In the genomic region with DNA sequence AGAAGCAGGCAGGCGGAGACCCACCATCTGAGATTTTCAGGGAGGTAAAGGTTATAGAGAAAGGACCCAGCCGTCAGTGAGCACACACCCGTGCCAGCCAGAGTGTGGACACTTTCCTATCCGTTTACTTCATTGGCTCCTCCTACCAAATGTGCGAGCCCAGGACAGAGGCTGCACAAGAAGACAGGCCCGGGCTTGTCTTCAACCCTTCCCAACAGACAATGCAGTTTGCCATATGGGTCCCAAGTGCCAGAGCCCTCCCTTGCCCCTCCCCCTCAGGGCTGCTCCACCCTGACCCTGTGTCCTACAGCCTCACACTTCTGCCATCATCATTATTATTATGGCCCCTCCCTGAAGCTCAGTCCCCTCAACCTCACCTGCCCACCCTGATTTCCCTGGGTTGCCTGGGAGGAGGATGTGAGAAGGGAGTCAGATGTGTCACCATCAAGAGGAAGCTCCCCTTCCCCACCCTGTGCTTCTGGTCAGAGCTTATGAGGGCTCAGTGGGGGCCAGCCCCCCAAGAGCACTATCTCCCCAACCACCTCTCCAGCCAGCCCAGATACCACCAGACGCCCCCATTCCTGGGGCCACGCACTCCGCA, we compare ENCODE assay signal across 8 cellular contexts. TPM values are rescaled to one million over a fixed set of nuclear protein-coding genes. Genes with fewer than 3 reads are reported as not detected.
DNase-seq lines count a peak whose midpoint lies in the region; ATAC-seq lines count a peak whose summit lies in the region.

No MANE protein-coding gene starts in this region.

- no CpG with 5 or more reads among the region's 9 CpGs for WGBS in mesendoderm (ENCODE audit: extremely low coverage, insufficient coverage, low lambda C conversion rate)

- peak overlapping the region; percentile 92 for H3K27ac ChIP-seq in CD4-positive, alpha-beta memory T cell (ENCODE audit: low read depth, low read length)
- H3K27ac ChIP-seq in mesendoderm (ENCODE audit: low read depth, low read length): no peak overlapping the region

- H4K8ac ChIP-seq in mesendoderm (ENCODE audit: low read depth, low read length): no peak overlapping the region

- no peak overlapping the region for H2BK5ac ChIP-seq in mesendoderm (ENCODE audit: low read length)

- H3K4me3 ChIP-seq in CD4-positive, alpha-beta memory T cell (ENCODE audit: low read length in 2 of 2): peak overlapping the region in 1 of 2 donors; percentile 36
- H3K4me3 ChIP-seq in mesendoderm (ENCODE audit: low read length): no peak overlapping the region

- POLR2A ChIA-PET in CD4-positive, alpha-beta memory T cell (lab: Charles Lee; ENCODE audit: partially characterized antibody): interaction anchor here (1.1 to 37.5 kb wide), 3 partner anchors 8 to 31 kb away, joined by 4 to 1160 read pairs (median 1160); partner anchors contain the start of genes LAPTM5 and MATN1
- POLR2A ChIA-PET in activated CD4-positive, alpha-beta memory T cell treated with anti-CD3 and anti-CD28 coated beads for 36 hours (lab: Charles Lee): interaction anchor here (2.3 to 3.3 kb wide), 3 partner anchors 9 to 29 kb away, joined by 5 to 29 read pairs (median 9); partner anchors contain the start of gene LAPTM5

- no peak overlapping the region for H2AK5ac ChIP-seq in mesendoderm (ENCODE audit: low read length)

- CTCF ChIA-PET in CD4-positive, alpha-beta memory T cell (lab: Charles Lee; ENCODE audit: partially characterized antibody): interaction anchor here (1.1 to 18.5 kb wide), 5 partner anchors 9 to 34 kb away, joined by 3 to 270 read pairs (median 7); partner anchors contain the start of gene LAPTM5
- CTCF ChIA-PET in activated CD4-positive, alpha-beta memory T cell treated with anti-CD3 and anti-CD28 coated beads for 36 hours (lab: Charles Lee): interaction anchor here (0.7 to 9.6 kb wide), 7 partner anchors 12 to 53 kb away, joined by 3 to 63 read pairs (median 4); no protein-coding TSS in a partner anchor

- peaks cover 0 to 5% (median 0%) of the 10 kb centered on the region in 8 donors for H3K9me3 Mint-ChIP-seq in CD4-positive, alpha-beta memory T cell
- no peaks in the 10 kb centered on the region for H3K9me3 Mint-ChIP-seq in activated CD4-positive, alpha-beta memory T cell treated with anti-CD3 and anti-CD28 coated beads for 36 hours

- H3K9me3 ChIP-seq in CD4-positive, alpha-beta memory T cell (ENCODE audit: control insufficient read depth in 1 of 2, low read length in 2 of 2): no peaks in the 10 kb centered on the region

- in situ Hi-C loops in KBM-7 (cut with MboI; ENCODE audit: low pct_unique_long_range_greater_than_20kb, low sequenced_read_pairs): no loop called here

- H3K9ac ChIP-seq in mesendoderm (ENCODE audit: low read length): no peak overlapping the region

- intact Hi-C loops in CD4-positive, alpha-beta memory T cell (cut with micrococcal nuclease): no loop called here
- intact Hi-C loops in activated CD4-positive, alpha-beta memory T cell treated with anti-CD3 and anti-CD28 coated beads for 36 hours (cut with micrococcal nuclease): no loop called here

- H3K79me2 ChIP-seq in mesendoderm (ENCODE audit: control insufficient read depth, insufficient read depth, low read length): no peaks in the 10 kb centered on the region

- no peak overlapping the region for H3K23ac ChIP-seq in mesendoderm (ENCODE audit: low read length)

- H3K4me1 ChIP-seq in CD4-positive, alpha-beta memory T cell (ENCODE audit: insufficient read depth, low read length): peaks cover 100% of the 10 kb centered on the region
- no peaks in the 10 kb centered on the region for H3K4me1 ChIP-seq in mesendoderm (ENCODE audit: control insufficient read depth, low read depth, low read length)

- peak overlapping the region; percentile 5 for H3K4ac ChIP-seq in mesendoderm (ENCODE audit: low read depth, low read length)

- H4K5ac ChIP-seq in mesendoderm (ENCODE audit: low read length): no peak overlapping the region

- peak overlapping the region; percentile 95 to 99 (median 98) for H3K27ac Mint-ChIP-seq in CD4-positive, alpha-beta memory T cell
- peak overlapping the region; percentile 96 for H3K27ac Mint-ChIP-seq in activated CD4-positive, alpha-beta memory T cell treated with anti-CD3 and anti-CD28 coated beads for 36 hours

- H2BK15ac ChIP-seq in mesendoderm (replicated peaks; ENCODE audit: low read depth): no peak overlapping the region

- H3K79me1 ChIP-seq in mesendoderm (ENCODE audit: low read length): no peaks in the 10 kb centered on the region

- no peak overlapping the region for H3K18ac ChIP-seq in mesendoderm (ENCODE audit: low read length)

- H3K27me3 ChIP-seq in CD4-positive, alpha-beta memory T cell (ENCODE audit: insufficient read depth, low read length): no peaks in the 10 kb centered on the region
- H3K27me3 ChIP-seq in mesendoderm (ENCODE audit: insufficient read depth, low read length, poor library complexity): no peaks in the 10 kb centered on the region

- peaks cover 72 to 100% (median 93%) of the 10 kb centered on the region in 4 donors for H3K4me1 Mint-ChIP-seq in CD4-positive, alpha-beta memory T cell
- H3K4me1 Mint-ChIP-seq in activated CD4-positive, alpha-beta memory T cell treated with anti-CD3 and anti-CD28 coated beads for 36 hours (ENCODE audit: low read depth): peaks cover 98% of the 10 kb centered on the region

- no peak for ATAC-seq in GM21367 (IDR thresholded peaks at IDR 0.05; ENCODE audit: unreplicated experiment)
- ATAC-seq in HG02623 (IDR thresholded peaks at IDR 0.05; ENCODE audit: unreplicated experiment): no peak

- no peak overlapping the region for H3K4me2 ChIP-seq in mesendoderm (ENCODE audit: low read length)

- H3K56ac ChIP-seq in mesendoderm (ENCODE audit: low read length): peak overlapping the region; percentile 39

- H3K4me3 Mint-ChIP-seq in CD4-positive, alpha-beta memory T cell: peak overlapping the region; percentile 85 to 98 (median 88)
- H3K4me3 Mint-ChIP-seq in activated CD4-positive, alpha-beta memory T cell treated with anti-CD3 and anti-CD28 coated beads for 36 hours: peak overlapping the region; percentile 68

- H3K36me3 Mint-ChIP-seq in CD4-positive, alpha-beta memory T cell: peaks cover 23 to 61% of the 10 kb centered on the region in 2 donors
- peaks cover 22% of the 10 kb centered on the region for H3K36me3 Mint-ChIP-seq in activated CD4-positive, alpha-beta memory T cell treated with anti-CD3 and anti-CD28 coated beads for 36 hours

- peaks cover 12% of the 10 kb centered on the region for H3K36me3 ChIP-seq in CD4-positive, alpha-beta memory T cell (ENCODE audit: insufficient read depth, low read length)
- H3K36me3 ChIP-seq in mesendoderm (ENCODE audit: control insufficient read depth, insufficient read depth, low read length): no peaks in the 10 kb centered on the region

- no peak overlapping the region for H2BK120ac ChIP-seq in mesendoderm (ENCODE audit: low read depth, low read length)

- no peaks in the 10 kb centered on the region for H3K27me3 Mint-ChIP-seq in CD4-positive, alpha-beta memory T cell
- no peaks in the 10 kb centered on the region for H3K27me3 Mint-ChIP-seq in activated CD4-positive, alpha-beta memory T cell treated with anti-CD3 and anti-CD28 coated beads for 36 hours

- DNase-seq in CD4-positive, alpha-beta memory T cell: peak in 1 of 5 donors; percentile 48
- DNase-seq in KBM-7 (peak; percentile 47), mesendoderm (no peak), SW 1271 (lab: John Stamatoyannopoulos, UW) (no peak)
- no peak for DNase-seq in activated CD4-positive, alpha-beta memory T cell treated with anti-CD3 and anti-CD28 coated beads for 36 hours
- DNase-seq in activated CD4-positive, alpha-beta T cell treated with anti-CD3 and anti-CD28 coated beads for 4 hours: no peak

RNA-seq across cellular contexts. Expression of gene LAPTM5, which starts 9.4 kb away (rescaled TPM):
- total RNA-seq in CD4-positive, alpha-beta memory T cell: 100 to 1,000 TPM; 587 to 608 TPM
- 100 to 1,000 TPM; 563 to 851 TPM for polyA plus RNA-seq in CD4-positive, alpha-beta memory T cell
- 100 to 1,000 TPM; 190 to 196 TPM for total RNA-seq in activated CD4-positive, alpha-beta memory T cell treated with anti-CD3 and anti-CD28 coated beads for 36 hours
- polyA plus RNA-seq in mesendoderm (2013, experiment 1 of 2): 0.70 TPM
- 0.64 TPM for polyA plus RNA-seq in mesendoderm (2013, experiment 2 of 2)

RNA-seq across cellular contexts. Expression of gene MATN1, which starts 24.8 kb away (rescaled TPM):
- total RNA-seq in CD4-positive, alpha-beta memory T cell: under 1 TPM in 1 of 2 experiments, not detected in 1; 0.12 TPM
- polyA plus RNA-seq in CD4-positive, alpha-beta memory T cell: 1 to 10 TPM in 1 of 2 donors, under 1 TPM in 1; 0.53 to 1.2 TPM
- under 1 TPM in 1 of 2 experiments, not detected in 1; 0.34 TPM for total RNA-seq in activated CD4-positive, alpha-beta memory T cell treated with anti-CD3 and anti-CD28 coated beads for 36 hours
- 0.07 TPM for polyA plus RNA-seq in mesendoderm (2013, experiment 1 of 2)
- polyA plus RNA-seq in mesendoderm (2013, experiment 2 of 2): 0.08 TPM
